Comparison of ENCODE assay signal across 1 cellular context in genomic region chr9:36969216-36969771, GRCh38.
TF ChIP-seq lines count a peak whose summit lies in the region.

No MANE protein-coding gene starts in this region.

TF ChIP-seq in HepG2, 621 proteins besides CTCF, POLR2A, EP300 and RAD21 (continued from another document and continues in another):
- no peak for TF ChIP-seq ZFAT (CRISPR knock-in tag; conservative IDR thresholded peaks at IDR 0.05)
- TF ChIP-seq SKIL (CRISPR knock-in tag; IDR thresholded peaks at IDR 0.05; ENCODE audit: borderline replicate concordance), result peak; percentile 45; the same call in 1 of the 2 replicates
- peak; percentile 45; the same call in 1 of the 2 replicates for TF ChIP-seq NR2C2 (CRISPR knock-in tag; IDR thresholded peaks at IDR 0.05; ENCODE audit: borderline replicate concordance)
- TF ChIP-seq SIX1 (CRISPR knock-in tag; IDR thresholded peaks at IDR 0.05; ENCODE audit: borderline replicate concordance), result no peak
- TF ChIP-seq ZXDC (CRISPR knock-in tag; IDR thresholded peaks at IDR 0.05), result no peak
- no peak for TF ChIP-seq KDM1A (CRISPR knock-in tag; IDR thresholded peaks at IDR 0.05)
- no peak for TF ChIP-seq ZNF780A (CRISPR knock-in tag; IDR thresholded peaks at IDR 0.05)
- TF ChIP-seq ZNF546 (CRISPR knock-in tag; conservative IDR thresholded peaks at IDR 0.05), result no peak
- no peak for TF ChIP-seq ZNF101 (CRISPR knock-in tag; IDR thresholded peaks at IDR 0.05; ENCODE audit: borderline replicate concordance, low read depth)
- TF ChIP-seq NFE2L1 (CRISPR knock-in tag; IDR thresholded peaks at IDR 0.05; ENCODE audit: borderline replicate concordance), result no peak
- no peak for TF ChIP-seq TCF12 (IDR thresholded peaks at IDR 0.05)
- TF ChIP-seq TCF12 (CRISPR knock-in tag; IDR thresholded peaks at IDR 0.05), result no peak
- no peak for TF ChIP-seq ZNF678 (CRISPR knock-in tag; IDR thresholded peaks at IDR 0.05)
- TF ChIP-seq HCFC1 (IDR thresholded peaks at IDR 0.05; ENCODE audit: low read depth, low read length), result no peak
- no peak for TF ChIP-seq AKNA (CRISPR knock-in tag; IDR thresholded peaks at IDR 0.05; ENCODE audit: borderline replicate concordance)
- TF ChIP-seq SNAPC2 (CRISPR knock-in tag; IDR thresholded peaks at IDR 0.05), result no peak
- TF ChIP-seq MEF2D (CRISPR knock-in tag; IDR thresholded peaks at IDR 0.05), result no peak
- no peak for TF ChIP-seq RFX5 (IDR thresholded peaks at IDR 0.05; ENCODE audit: low read depth, low read length)
- no peak for TF ChIP-seq SRSF9 (IDR thresholded peaks at IDR 0.05; ENCODE audit: borderline replicate concordance, insufficient read depth, low read depth, low read length, poor library complexity, severe bottlenecking)
- TF ChIP-seq ZFP37 (CRISPR knock-in tag; IDR thresholded peaks at IDR 0.05; ENCODE audit: borderline replicate concordance), result no peak
- peak; percentile 35; the same call in 1 of the 2 replicates for TF ChIP-seq HIC2 (CRISPR knock-in tag; IDR thresholded peaks at IDR 0.05; ENCODE audit: low read depth)
- TF ChIP-seq FOXO1 (CRISPR knock-in tag; IDR thresholded peaks at IDR 0.05), result no peak
- TF ChIP-seq HMG20A (CRISPR knock-in tag; IDR thresholded peaks at IDR 0.05; ENCODE audit: borderline replicate concordance), result no peak
- no peak for TF ChIP-seq ZNF281 (CRISPR knock-in tag; IDR thresholded peaks at IDR 0.05; ENCODE audit: borderline replicate concordance)
- no peak for TF ChIP-seq ZNF496 (CRISPR knock-in tag; IDR thresholded peaks at IDR 0.05; ENCODE audit: insufficient replicate concordance)
- TF ChIP-seq FOXA1 (IDR thresholded peaks at IDR 0.05), result no peak
- TF ChIP-seq FOXA1 (CRISPR knock-in tag; IDR thresholded peaks at IDR 0.05), result 0 out of 2 replicates have a peak, but pooled peaks have one; percentile 13
- no peak for TF ChIP-seq ZNF407 (CRISPR knock-in tag; IDR thresholded peaks at IDR 0.05; ENCODE audit: not compliant biosample characterization)
- no peak for TF ChIP-seq ZNF761 (CRISPR knock-in tag; conservative IDR thresholded peaks at IDR 0.05)
- TF ChIP-seq RBM22 (optimal IDR thresholded peaks at IDR 0.05; ENCODE audit: low read length), result no peak
- TF ChIP-seq ZNF382 (CRISPR knock-in tag; IDR thresholded peaks at IDR 0.05; ENCODE audit: borderline replicate concordance), result no peak
- TF ChIP-seq IKZF5 (CRISPR knock-in tag; IDR thresholded peaks at IDR 0.05), result no peak
- no peak for TF ChIP-seq GZF1 (CRISPR knock-in tag; IDR thresholded peaks at IDR 0.05)
